Comparison of ENCODE assay signal across 16 cellular contexts in the genomic region with DNA sequence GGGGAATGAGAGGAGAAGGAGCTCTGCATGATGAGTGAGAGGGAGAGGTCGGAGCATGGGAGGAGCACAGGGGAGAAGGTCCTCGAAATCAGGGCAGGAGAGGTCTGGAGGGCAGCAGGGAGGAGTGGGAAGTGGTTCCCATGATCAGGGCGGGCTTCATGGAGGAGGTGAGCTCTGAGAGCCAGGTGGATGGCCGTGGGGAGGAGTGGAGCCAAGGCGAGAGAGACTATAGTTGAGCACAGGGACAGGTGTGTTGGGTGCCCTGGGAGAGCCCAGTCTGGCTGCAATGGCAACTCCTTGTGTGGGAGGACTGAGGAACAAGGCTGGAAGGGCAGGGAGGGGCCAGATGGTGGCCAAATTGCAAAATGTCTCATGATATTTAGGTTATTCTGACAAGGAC. TPM values are rescaled to one million over a fixed set of nuclear protein-coding genes. Genes with fewer than 3 reads are reported as not detected.
A peak's percentile ranks its signal among the peaks of the same experiment; 100 is the strongest.
DNase-seq lines count a peak whose midpoint lies in the region; ATAC-seq, FAIRE-seq and TF ChIP-seq lines count a peak whose summit lies in the region.
"Had no signal": no experiment of that assay in that cellular context is flagged by ENCODE, and none has a peak within 500 bp of the region (broad histone marks: within the 10 kb centered on the region; RNA-seq: fewer than 3 reads in every experiment).

No MANE protein-coding gene starts in this region.

- H3K9me3 Mint-ChIP-seq in activated naive CD4-positive, alpha-beta T cell treated with anti-CD3 and anti-CD28 coated beads, Interleukin-2, amount 50 U/mL, for 24 hours = no peaks in the 10 kb centered on the region
- no peaks in the 10 kb centered on the region for H3K9me3 Mint-ChIP-seq in activated naive CD4-positive, alpha-beta T cell treated with anti-CD3 and anti-CD28 coated beads for 36 hours
- H3K9me3 Mint-ChIP-seq: CD8-positive, alpha-beta memory T cell had no signal

- TF ChIP-seq CTCF in K562 (IDR thresholded peaks at IDR 0.05 in 2 of 3, conservative IDR thresholded peaks at IDR 0.05 in 1 of 3; ENCODE audit: insufficient read depth in 2 of 3, low read depth in 1 of 3, low read length in 3 of 3) (no peak), osteoblast (IDR thresholded peaks at IDR 0.05; ENCODE audit: extremely low read depth, low read depth, low read length) (no peak), adrenal gland (IDR thresholded peaks at IDR 0.05) (no peak)

- WGBS in K562 (ENCODE audit: insufficient coverage, low coverage, missing lambda C conversion rate) = 12% methylated on average over 5 of the region's 5 CpGs
- WGBS in adrenal gland, 4 donors = 80 to 90% (median 86%) methylated on average over 5 of the region's 5 CpGs

- H3K4me3 Mint-ChIP-seq in activated naive CD4-positive, alpha-beta T cell treated with anti-CD3 and anti-CD28 coated beads, Interleukin-2, amount 50 U/mL, for 24 hours = no peak overlapping the region
- no peak overlapping the region for H3K4me3 Mint-ChIP-seq in activated naive CD4-positive, alpha-beta T cell treated with anti-CD3 and anti-CD28 coated beads for 36 hours
- H3K4me3 Mint-ChIP-seq: CD8-positive, alpha-beta memory T cell had no signal

- no peak overlapping the region for H3K27ac ChIP-seq in K562 (ENCODE audit: extremely low read depth, low read depth, low read length)
- no peak overlapping the region for H3K27ac ChIP-seq in osteoblast (ENCODE audit: low read depth, low read length)
- no peak overlapping the region for H3K27ac ChIP-seq in adrenal gland
- H3K27ac ChIP-seq: BLaER1, HL-60 had no signal

- no peak overlapping the region; a peak in 1 of 4 replicates for H3K9ac ChIP-seq in K562 (ENCODE audit: insufficient read depth in 1 of 2, low read depth in 2 of 2, low read length in 2 of 2)
- H3K9ac ChIP-seq: BLaER1 had no signal

- H3K4me1 Mint-ChIP-seq in activated naive CD4-positive, alpha-beta T cell treated with anti-CD3 and anti-CD28 coated beads, Interleukin-2, amount 50 U/mL, for 24 hours = peaks cover 6% of the 10 kb centered on the region
- peaks cover 4% of the 10 kb centered on the region for H3K4me1 Mint-ChIP-seq in activated naive CD4-positive, alpha-beta T cell treated with anti-CD3 and anti-CD28 coated beads for 36 hours (ENCODE audit: low read depth)

- no peak for TF ChIP-seq EP300 in K562 (IDR thresholded peaks at IDR 0.05; ENCODE audit: low read length)

- TF ChIP-seq RAD21 in K562 (CRISPR knock-in tag; conservative IDR thresholded peaks at IDR 0.05 in 1 of 2, IDR thresholded peaks at IDR 0.05 in 1 of 2) = no peak

- POLR2A ChIA-PET in K562 (lab: Yijun Ruan, JAX) = interaction anchor here (0.6 to 1.1 kb wide), 3 partner anchors 35 to 299 kb away, joined by 3 to 4 read pairs (median 4); a partner anchor contains a TSS

- H4K20me1 ChIP-seq in K562 (replicated peaks; ENCODE audit: control insufficient read depth, insufficient read depth, low read length) (peaks cover 4% of the 10 kb centered on the region; the same call in 1 of the 2 replicates), osteoblast (ENCODE audit: insufficient read depth, low read length) (no peaks in the 10 kb centered on the region)
- H4K20me1 ChIP-seq: BLaER1 had no signal

- in situ Hi-C loops in K562 (cut with MboI) = loop anchor here (5.0 kb wide), 1 partner anchor 228 kb away; no protein-coding TSS in a partner anchor

- H3K4me2 ChIP-seq in K562 (ENCODE audit: insufficient read depth, low read length) = no peak overlapping the region
- no peak overlapping the region for H3K4me2 ChIP-seq in osteoblast (ENCODE audit: insufficient read depth, low read length)
- H3K4me2 ChIP-seq: BLaER1 had no signal

- H3K27ac Mint-ChIP-seq in activated naive CD4-positive, alpha-beta T cell treated with anti-CD3 and anti-CD28 coated beads, Interleukin-2, amount 50 U/mL, for 24 hours = peak overlapping the region; percentile 25
- no peak overlapping the region for H3K27ac Mint-ChIP-seq in activated naive CD4-positive, alpha-beta T cell treated with anti-CD3 and anti-CD28 coated beads for 36 hours

- H3K27me3 ChIP-seq in K562 (ENCODE audit: control insufficient read depth in 2 of 2, insufficient read depth in 2 of 2, low read length in 2 of 2) (peaks cover 0 to 5% of the 10 kb centered on the region in 2 experiments; a peak in 1 of 5 replicates), osteoblast (ENCODE audit: insufficient read depth, low read length) (peaks cover 20% of the 10 kb centered on the region), adrenal gland (no peaks in the 10 kb centered on the region)

- H3K79me2 ChIP-seq in K562 (ENCODE audit: control insufficient read depth, insufficient read depth, low read length) (no peaks in the 10 kb centered on the region), osteoblast (ENCODE audit: insufficient read depth, low read length) (no peaks in the 10 kb centered on the region)

- intact Hi-C loops in activated naive CD4-positive, alpha-beta T cell treated with anti-CD3 and anti-CD28 coated beads for 36 hours (cut with micrococcal nuclease) = no loop called here
- intact Hi-C loops in K562 (cut with micrococcal nuclease) (loop anchor here (5.0 to 10.0 kb wide), 3 partner anchors 133 to 810 kb away; no protein-coding TSS in a partner anchor), adrenal gland (cut with DNase I) (no loop called here)

- BruUV-seq in K562 (replicated peaks; lab: Mats Ljungman, UMichigan) = no TSS peak

- H3K4me3 ChIP-seq in K562 (no peak overlapping the region), osteoblast (ENCODE audit: insufficient read depth, low read length) (no peak overlapping the region), adrenal gland (no peak overlapping the region)
- H3K4me3 ChIP-seq: BLaER1 had no signal

- no peak for ATAC-seq in K562
- ATAC-seq in GM18909 (IDR thresholded peaks at IDR 0.05; ENCODE audit: poor library complexity, unreplicated experiment) = no peak
- ATAC-seq: HCT116 had no signal

- peaks cover 27 to 39% of the 10 kb centered on the region in 2 experiments for H3K4me1 ChIP-seq in K562 (replicated peaks in 1 of 2; ENCODE audit: control insufficient read depth in 2 of 2, insufficient read depth in 2 of 2, low read length in 2 of 2)
- peaks cover 9% of the 10 kb centered on the region for H3K4me1 ChIP-seq in osteoblast (ENCODE audit: insufficient read depth, low read length)
- H3K4me1 ChIP-seq in adrenal gland (replicated peaks in 1 of 2) = peaks cover 13 to 23% of the 10 kb centered on the region in 2 donors

- CTCF ChIA-PET in activated naive CD4-positive, alpha-beta T cell treated with anti-CD3 and anti-CD28 coated beads for 36 hours (lab: Charles Lee) = interaction anchor here (1.2 to 3.5 kb wide), 3 partner anchors 133 to 242 kb away, joined by 3 to 22 read pairs (median 12); no protein-coding TSS in a partner anchor
- CTCF ChIA-PET in K562 (lab: Yijun Ruan, JAX; ENCODE audit: low intra/inter-chr PET ratio) = no interaction called here

- no peak for FAIRE-seq in K562 (lab: Jason Lieb, UNC)
- FAIRE-seq in RCC 7860 (lab: Jason Lieb, UNC) = no peak
- FAIRE-seq: H54 had no signal

- DNase-seq in activated naive CD4-positive, alpha-beta T cell treated with anti-CD3 and anti-CD28 coated beads for 36 hours = no peak
- DNase-seq in K562 (ENCODE audit: extremely low read depth in 1 of 4, low spot score in 3 of 4) (no peak), osteoblast (ENCODE audit: insufficient read length, low spot score, missing footprints) (peak; percentile 81), RCC 7860 (ENCODE audit: low spot score) (no peak), adrenal gland (no peak)
- DNase-seq: 8988T; AML-193; Caco-2; CD8-positive, alpha-beta memory T cell; GF-D8 had no signal

- no peaks in the 10 kb centered on the region for H3K36me3 Mint-ChIP-seq in activated naive CD4-positive, alpha-beta T cell treated with anti-CD3 and anti-CD28 coated beads, Interleukin-2, amount 50 U/mL, for 24 hours
- H3K36me3 Mint-ChIP-seq in activated naive CD4-positive, alpha-beta T cell treated with anti-CD3 and anti-CD28 coated beads for 36 hours (ENCODE audit: low read depth) = no peaks in the 10 kb centered on the region
- H3K36me3 Mint-ChIP-seq: CD8-positive, alpha-beta memory T cell had no signal

- TF ChIP-seq POLR2A in K562 (conservative IDR thresholded peaks at IDR 0.05) = no peak
- TF ChIP-seq POLR2A in adrenal gland (IDR thresholded peaks at IDR 0.05) = no peak

- H3K9me3 ChIP-seq in K562 (replicated peaks; ENCODE audit: control insufficient read depth, insufficient read depth, low read depth, low read length) (no peaks in the 10 kb centered on the region), osteoblast (ENCODE audit: low read depth, low read length) (no peaks in the 10 kb centered on the region), adrenal gland (replicated peaks in 1 of 3) (no peaks in the 10 kb centered on the region)
- H3K9me3 ChIP-seq: BLaER1, Caco-2 had no signal

- no peaks in the 10 kb centered on the region for H3K9me1 ChIP-seq in K562 (ENCODE audit: control insufficient read depth, insufficient read depth, low read length)

- H2AFZ ChIP-seq in K562 (ENCODE audit: low read depth, low read length) (no peak overlapping the region), osteoblast (ENCODE audit: low read length) (no peak overlapping the region)

- no peaks in the 10 kb centered on the region for H3K36me3 ChIP-seq in K562 (ENCODE audit: control insufficient read depth, insufficient read depth, low read length)
- no peaks in the 10 kb centered on the region for H3K36me3 ChIP-seq in osteoblast (ENCODE audit: insufficient read depth, low read length)
- no peaks in the 10 kb centered on the region for H3K36me3 ChIP-seq in adrenal gland (replicated peaks in 1 of 2)
- H3K36me3 ChIP-seq: BLaER1 had no signal

- H3K27me3 Mint-ChIP-seq in activated naive CD4-positive, alpha-beta T cell treated with anti-CD3 and anti-CD28 coated beads, Interleukin-2, amount 50 U/mL, for 24 hours = peaks cover 2% of the 10 kb centered on the region
- no peaks in the 10 kb centered on the region for H3K27me3 Mint-ChIP-seq in activated naive CD4-positive, alpha-beta T cell treated with anti-CD3 and anti-CD28 coated beads for 36 hours (ENCODE audit: low read depth)

RNA-seq across cellular contexts. Expression of a gene that starts 21.3 kb away (rescaled TPM):
- total RNA-seq in activated naive CD4-positive, alpha-beta T cell treated with anti-CD3 and anti-CD28 coated beads for 36 hours = under 1 TPM in 1 of 2 experiments, not detected in 1; 0.02 TPM
- total RNA-seq in K562 (2011; cell fraction: chromatin; rRNA removed; ENCODE audit: low replicate concordance) = 0.07 TPM in 1 of 2 replicates, not detected in the other
- under 0.01 TPM in 1 of 2 replicates, not detected in the other for total RNA-seq in K562 (2011; cell fraction: nucleolus; rRNA removed)
- total RNA-seq in K562 (2011; cell fraction: nucleoplasm; rRNA removed) = 0.07 TPM in 1 of 2 replicates, not detected in the other
- total RNA-seq in K562 (2014; rRNA removed) = not detected in 2 replicates
- not detected in 2 replicates for total RNA-seq in K562 (2014; rRNA removed; fragmentation: Illumina TruSeq; extraction: Trizol)
- not detected in 2 replicates for total RNA-seq in K562 (2015; rRNA removed; fragmentation: Illumina TruSeq; extraction: Trizol)
- not detected in 2 replicates for total RNA-seq in K562 (2021)
- not detected in 2 replicates for polyA plus RNA-seq in K562 (2011; rRNA removed)
- polyA plus RNA-seq in K562 (2011; cell fraction: cytosol; rRNA removed) = not detected in 2 replicates
- polyA plus RNA-seq in K562 (2011; cell fraction: nucleus; rRNA removed) = not detected in 2 replicates
- 0.01 TPM in 1 of 2 replicates, not detected in the other for polyA plus RNA-seq in K562 (2012)
- not detected in 2 replicates for polyA plus RNA-seq in K562 (2014; fragmentation: Illumina TruSeq; extraction: Trizol)
- not detected for polyA plus RNA-seq in K562 (2014; fragmentation: Nextera tagmentation; extraction: Ambion mirVana)
- not detected in 2 replicates for polyA plus RNA-seq in K562 (2014; rRNA removed)
- not detected in 2 replicates for polyA minus RNA-seq in K562 (2011; rRNA and poly(A)+ RNA removed)
- polyA minus RNA-seq in K562 (2011; cell fraction: cytosol; rRNA and poly(A)+ RNA removed) = not detected in 2 replicates
- under 0.01 TPM in 1 of 2 replicates, not detected in the other for polyA minus RNA-seq in K562 (2011; cell fraction: nucleus; rRNA and poly(A)+ RNA removed)
- total RNA-seq in osteoblast = under 0.01 TPM in 1 of 2 replicates, not detected in the other
- total RNA-seq in adrenal gland = 1 to 10 TPM in 3 of 8 donors, under 1 TPM in 5; 0.17 to 1.8 (median 0.43) TPM
- 1 to 10 TPM in 1 of 3 donors, under 1 TPM in 2; 0.81 to 5.4 (median 0.95) TPM for polyA plus RNA-seq in adrenal gland
- polyA plus RNA-seq: CD8-positive, alpha-beta memory T cell had no signal

RNA-seq across cellular contexts. Expression of a gene that starts 33.5 kb away (rescaled TPM):
- total RNA-seq in activated naive CD4-positive, alpha-beta T cell treated with anti-CD3 and anti-CD28 coated beads for 36 hours = not detected
- total RNA-seq in K562 (2011; cell fraction: chromatin; rRNA removed; ENCODE audit: low replicate concordance) = not detected in 2 replicates
- total RNA-seq in K562 (2011; cell fraction: nucleolus; rRNA removed) = not detected in 2 replicates
- not detected in 2 replicates for total RNA-seq in K562 (2011; cell fraction: nucleoplasm; rRNA removed)
- total RNA-seq in K562 (2014; rRNA removed) (not detected in 2 replicates), K562 (2014; rRNA removed; fragmentation: Illumina TruSeq; extraction: Trizol) (not detected in 2 replicates), K562 (2015; rRNA removed; fragmentation: Illumina TruSeq; extraction: Trizol) (not detected in 2 replicates), K562 (2021) (not detected in 2 replicates), osteoblast (not detected in 2 replicates), adrenal gland (under 1 TPM in 1 of 8 donors, not detected in 7; 0.14 TPM)
- polyA plus RNA-seq in K562 (2011; rRNA removed) (not detected in 2 replicates), K562 (2014; fragmentation: Illumina TruSeq; extraction: Trizol) (not detected in 2 replicates), K562 (2014; fragmentation: Nextera tagmentation; extraction: Ambion mirVana) (not detected), K562 (2014; rRNA removed) (not detected in 2 replicates), adrenal gland (not detected)
- not detected in 2 replicates for polyA plus RNA-seq in K562 (2011; cell fraction: cytosol; rRNA removed)
- not detected in 2 replicates for polyA plus RNA-seq in K562 (2011; cell fraction: nucleus; rRNA removed)
- not detected in 2 replicates for polyA plus RNA-seq in K562 (2012)
- polyA minus RNA-seq in K562 (2011; rRNA and poly(A)+ RNA removed) = not detected in 2 replicates
- polyA minus RNA-seq in K562 (2011; cell fraction: cytosol; rRNA and poly(A)+ RNA removed) = not detected in 2 replicates
- not detected in 2 replicates for polyA minus RNA-seq in K562 (2011; cell fraction: nucleus; rRNA and poly(A)+ RNA removed)
- total RNA-seq: Caco-2; CD8-positive, alpha-beta memory T cell had no signal
- polyA plus RNA-seq: CD8-positive, alpha-beta memory T cell had no signal

RNA-seq across cellular contexts. Expression of a gene that starts 35.3 kb away (rescaled TPM):
- 10 to 100 TPM; 59.7 to 59.8 TPM for total RNA-seq in activated naive CD4-positive, alpha-beta T cell treated with anti-CD3 and anti-CD28 coated beads for 36 hours
- total RNA-seq in K562 (2011; cell fraction: chromatin; rRNA removed; ENCODE audit: low replicate concordance) = 41.0 and 115 TPM in 2 replicates
- 111 and 120 TPM in 2 replicates for total RNA-seq in K562 (2011; cell fraction: nucleolus; rRNA removed)
- 76.8 and 84.6 TPM in 2 replicates for total RNA-seq in K562 (2011; cell fraction: nucleoplasm; rRNA removed)
- total RNA-seq in K562 (2014; rRNA removed) (237 and 302 TPM in 2 replicates), K562 (2014; rRNA removed; fragmentation: Illumina TruSeq; extraction: Trizol) (25.7 and 32.4 TPM in 2 replicates), K562 (2015; rRNA removed; fragmentation: Illumina TruSeq; extraction: Trizol) (67.7 and 68.7 TPM in 2 replicates), K562 (2021) (127 and 140 TPM in 2 replicates), osteoblast (32.9 and 33.3 TPM in 2 replicates), adrenal gland (100 to 1,000 TPM in 6 of 8 donors, 10 to 100 TPM in 2; 57.2 to 229 (median 148) TPM)
- polyA plus RNA-seq in K562 (2011; rRNA removed) (136 and 161 TPM in 2 replicates), K562 (2014; fragmentation: Illumina TruSeq; extraction: Trizol) (48.8 and 72.3 TPM in 2 replicates), K562 (2014; fragmentation: Nextera tagmentation; extraction: Ambion mirVana) (10 to 100 TPM in 1 of 2 experiments, 1 to 10 TPM in 1; 7.3 to 13.9 TPM), K562 (2014; rRNA removed) (300 and 346 TPM in 2 replicates), adrenal gland (100 to 1,000 TPM in 1 of 3 donors, 10 to 100 TPM in 2; 33.7 to 143 (median 95.1) TPM)
- 293 and 491 TPM in 2 replicates for polyA plus RNA-seq in K562 (2011; cell fraction: cytosol; rRNA removed)
- 149 and 187 TPM in 2 replicates for polyA plus RNA-seq in K562 (2011; cell fraction: nucleus; rRNA removed)
- polyA plus RNA-seq in K562 (2012) = 197 and 211 TPM in 2 replicates
- polyA minus RNA-seq in K562 (2011; rRNA and poly(A)+ RNA removed) = 23.2 and 30.5 TPM in 2 replicates
- 26.2 and 27.7 TPM in 2 replicates for polyA minus RNA-seq in K562 (2011; cell fraction: cytosol; rRNA and poly(A)+ RNA removed)
- polyA minus RNA-seq in K562 (2011; cell fraction: nucleus; rRNA and poly(A)+ RNA removed) = 26.3 and 34.4 TPM in 2 replicates

RNA-seq across cellular contexts. Expression of a gene that starts 44.0 kb away (rescaled TPM):
- 1 to 10 TPM; 2.9 to 3.1 TPM for total RNA-seq in activated naive CD4-positive, alpha-beta T cell treated with anti-CD3 and anti-CD28 coated beads for 36 hours
- 6.4 and 11.3 TPM in 2 replicates for total RNA-seq in K562 (2011; cell fraction: chromatin; rRNA removed; ENCODE audit: low replicate concordance)
- 7.6 and 7.8 TPM in 2 replicates for total RNA-seq in K562 (2011; cell fraction: nucleolus; rRNA removed)
- 7.9 and 8.0 TPM in 2 replicates for total RNA-seq in K562 (2011; cell fraction: nucleoplasm; rRNA removed)
- total RNA-seq in K562 (2014; rRNA removed) = 0.86 and 1.0 TPM in 2 replicates
- 0.87 and 0.99 TPM in 2 replicates for total RNA-seq in K562 (2014; rRNA removed; fragmentation: Illumina TruSeq; extraction: Trizol)
- total RNA-seq in K562 (2015; rRNA removed; fragmentation: Illumina TruSeq; extraction: Trizol) = 0.36 TPM in 1 of 2 replicates, not detected in the other
- total RNA-seq in K562 (2021) = 0.82 and 0.89 TPM in 2 replicates
- polyA plus RNA-seq in K562 (2011; rRNA removed) = 1.2 and 2.7 TPM in 2 replicates
- 1.4 and 1.6 TPM in 2 replicates for polyA plus RNA-seq in K562 (2011; cell fraction: cytosol; rRNA removed)
- 9.4 and 9.7 TPM in 2 replicates for polyA plus RNA-seq in K562 (2011; cell fraction: nucleus; rRNA removed)
- polyA plus RNA-seq in K562 (2012) = 0.31 and 0.75 TPM in 2 replicates
- polyA plus RNA-seq in K562 (2014; fragmentation: Illumina TruSeq; extraction: Trizol) = 0.86 and 2.1 TPM in 2 replicates
- under 1 TPM; 0.72 to 0.99 TPM for polyA plus RNA-seq in K562 (2014; fragmentation: Nextera tagmentation; extraction: Ambion mirVana)
- 1.3 and 3.6 TPM in 2 replicates for polyA plus RNA-seq in K562 (2014; rRNA removed)
- 0.57 and 0.60 TPM in 2 replicates for polyA minus RNA-seq in K562 (2011; rRNA and poly(A)+ RNA removed)
- not detected in 2 replicates for polyA minus RNA-seq in K562 (2011; cell fraction: cytosol; rRNA and poly(A)+ RNA removed)
- polyA minus RNA-seq in K562 (2011; cell fraction: nucleus; rRNA and poly(A)+ RNA removed) = 2.0 and 3.6 TPM in 2 replicates
- 0.59 TPM in 1 of 2 replicates, not detected in the other for total RNA-seq in osteoblast
- 1 to 10 TPM in 2 of 8 donors, not detected in 6; 1.5 TPM for total RNA-seq in adrenal gland
- polyA plus RNA-seq in adrenal gland = 1 to 10 TPM in 2 of 3 donors, under 1 TPM in 1; 0.44 to 8.9 (median 2.5) TPM
- total RNA-seq: Caco-2 had no signal
- polyA plus RNA-seq: CD8-positive, alpha-beta memory T cell had no signal
